In the genomic region with DNA sequence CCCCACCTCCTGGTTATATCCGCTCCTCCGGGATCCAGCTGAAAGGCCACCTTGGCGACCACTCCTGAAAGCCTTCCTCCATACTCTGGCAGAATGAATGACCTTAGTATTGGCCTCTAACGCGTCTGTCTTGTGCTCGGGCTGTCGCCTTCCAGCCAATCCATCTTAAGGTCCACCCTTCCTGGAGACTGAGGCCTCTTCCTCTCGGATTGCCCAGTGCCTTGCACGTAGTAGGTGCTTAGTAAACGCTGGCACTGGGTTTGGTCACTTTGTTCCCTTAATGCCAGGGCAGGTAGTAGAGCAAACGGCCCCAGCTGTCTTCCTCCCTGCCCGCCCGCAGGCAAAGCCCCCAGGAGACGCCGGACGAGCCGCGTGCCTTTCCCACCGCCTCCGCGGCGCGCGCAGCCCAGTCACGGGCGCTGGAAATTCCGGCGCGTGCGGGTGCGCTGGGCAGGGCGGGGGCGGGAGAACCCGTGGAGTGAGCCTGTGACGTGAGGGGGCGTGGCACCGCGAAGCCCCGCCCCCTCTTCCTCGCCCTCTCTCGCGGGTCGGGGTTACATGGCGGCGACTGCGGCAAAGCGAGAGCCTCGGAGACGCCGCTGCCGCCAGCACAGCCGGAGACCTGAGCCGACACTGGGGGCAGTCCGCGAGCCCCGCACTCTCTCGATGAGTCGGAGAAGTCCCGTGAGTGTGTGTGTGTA, we compare ENCODE assay signal across 1 cellular context.
A peak's percentile ranks its signal among the peaks of the same experiment; 100 is the strongest.
TF ChIP-seq lines count a peak whose summit lies in the region.

Gene MAPK6 (plus strand): TSS at position 527 of the 701 bp plus-strand sequence. CDS start 27,242 bp downstream, outside the sequence.

TF ChIP-seq in HepG2, 621 proteins besides CTCF, POLR2A, EP300 and RAD21 (continued from another document and continues in another):
- TF ChIP-seq, protein P1, sequence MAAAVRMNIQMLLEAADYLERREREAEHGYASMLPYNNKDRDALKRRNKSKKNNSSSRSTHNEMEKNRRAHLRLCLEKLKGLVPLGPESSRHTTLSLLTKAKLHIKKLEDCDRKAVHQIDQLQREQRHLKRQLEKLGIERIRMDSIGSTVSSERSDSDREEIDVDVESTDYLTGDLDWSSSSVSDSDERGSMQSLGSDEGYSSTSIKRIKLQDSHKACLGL (CRISPR knock-in tag; IDR thresholded peaks at IDR 0.05), result peak; percentile 90
- TF ChIP-seq SOX13 (IDR thresholded peaks at IDR 0.05) (no peak), SOX13 (CRISPR knock-in tag; conservative IDR thresholded peaks at IDR 0.05 in 1 of 2, IDR thresholded peaks at IDR 0.05 in 1 of 2) (peak in 1 of 2 experiments; percentile 81; a peak in 2 of 4 replicates), NKX3-1 (CRISPR knock-in tag; IDR thresholded peaks at IDR 0.05) (peak; percentile 45), CREB1 (IDR thresholded peaks at IDR 0.05) (peak; percentile 86), CREB1 (CRISPR knock-in tag; IDR thresholded peaks at IDR 0.05) (peak; percentile 77; the same call in 1 of the 2 replicates), KAT7 (CRISPR knock-in tag; IDR thresholded peaks at IDR 0.05; ENCODE audit: borderline replicate concordance) (0 out of 2 replicates have a peak, but pooled peaks have one; percentile 29), GABPB1 (CRISPR knock-in tag; IDR thresholded peaks at IDR 0.05) (peak; percentile 83; the same call in 1 of the 2 replicates), SNAI1 (CRISPR knock-in tag; IDR thresholded peaks at IDR 0.05; ENCODE audit: borderline replicate concordance) (0 out of 2 replicates have a peak, but pooled peaks have one; percentile 77), ZNF557 (CRISPR knock-in tag; IDR thresholded peaks at IDR 0.05) (0 out of 2 replicates have a peak, but pooled peaks have one; percentile 27), ELF3 (CRISPR knock-in tag; IDR thresholded peaks at IDR 0.05) (no peak), ZNF333 (CRISPR knock-in tag; IDR thresholded peaks at IDR 0.05; ENCODE audit: borderline replicate concordance) (peak; percentile 95; the same call in 1 of the 2 replicates), ZC3H13 (CRISPR knock-in tag; IDR thresholded peaks at IDR 0.05) (peak; percentile 92), ARID4A (CRISPR knock-in tag; IDR thresholded peaks at IDR 0.05; ENCODE audit: borderline replicate concordance) (peak; percentile 43; the same call in 1 of the 2 replicates), ETV6 (CRISPR knock-in tag; conservative IDR thresholded peaks at IDR 0.05) (peak; percentile 71), ZNF556 (CRISPR knock-in tag; IDR thresholded peaks at IDR 0.05; ENCODE audit: borderline replicate concordance) (peak; percentile 91), GTF2F1 (IDR thresholded peaks at IDR 0.05; ENCODE audit: low read length) (no peak), TCF12 (IDR thresholded peaks at IDR 0.05) (no peak), TCF12 (CRISPR knock-in tag; IDR thresholded peaks at IDR 0.05) (peak; percentile 84; the same call in 1 of the 2 replicates), MTA3 (CRISPR knock-in tag; IDR thresholded peaks at IDR 0.05) (no peak), SRSF4 (IDR thresholded peaks at IDR 0.05; ENCODE audit: low read depth, low read length, poor library complexity, severe bottlenecking) (no peak), FOXO1 (CRISPR knock-in tag; IDR thresholded peaks at IDR 0.05) (peak; percentile 32; the same call in 1 of the 2 replicates), ZNF776 (CRISPR knock-in tag; IDR thresholded peaks at IDR 0.05) (peak; percentile 96), HNF1B (CRISPR knock-in tag; IDR thresholded peaks at IDR 0.05) (peak; percentile 92), POGZ (CRISPR knock-in tag; IDR thresholded peaks at IDR 0.05) (peak; percentile 83), SALL2 (CRISPR knock-in tag; IDR thresholded peaks at IDR 0.05) (peak; percentile 80), TGIF2 (CRISPR knock-in tag; IDR thresholded peaks at IDR 0.05) (peak; percentile 76; the same call in 1 of the 2 replicates), REPIN1 (CRISPR knock-in tag; IDR thresholded peaks at IDR 0.05; ENCODE audit: borderline replicate concordance, low read depth) (peak; percentile 92), KLF12 (CRISPR knock-in tag; IDR thresholded peaks at IDR 0.05; ENCODE audit: borderline replicate concordance) (peak; percentile 74; the same call in 1 of the 2 replicates), DNMT1 (CRISPR knock-in tag; IDR thresholded peaks at IDR 0.05) (0 out of 2 replicates have a peak, but pooled peaks have one; percentile 67), ATF7 (IDR thresholded peaks at IDR 0.05) (no peak), ATF7 (CRISPR knock-in tag; IDR thresholded peaks at IDR 0.05) (peak; percentile 45; the same call in 1 of the 2 replicates), ZNF224 (CRISPR knock-in tag; IDR thresholded peaks at IDR 0.05) (0 out of 2 replicates have a peak, but pooled peaks have one; percentile 87), ZZZ3 (CRISPR knock-in tag; IDR thresholded peaks at IDR 0.05; ENCODE audit: borderline replicate concordance) (no peak), ZNF761 (CRISPR knock-in tag; conservative IDR thresholded peaks at IDR 0.05) (0 out of 2 replicates have a peak, but pooled peaks have one; percentile 28), CBX5 (CRISPR knock-in tag; IDR thresholded peaks at IDR 0.05; ENCODE audit: borderline replicate concordance) (no peak; the same call in 1 of the 2 replicates), MIER2 (CRISPR knock-in tag; IDR thresholded peaks at IDR 0.05) (no peak; the same call in 1 of the 2 replicates), ZFP36L1 (CRISPR knock-in tag; IDR thresholded peaks at IDR 0.05) (peak; percentile 87; the same call in 1 of the 2 replicates), ZNF431 (CRISPR knock-in tag; IDR thresholded peaks at IDR 0.05; ENCODE audit: borderline replicate concordance, low read depth) (peak; percentile 76; the same call in 1 of the 2 replicates), NFKB2 (CRISPR knock-in tag; IDR thresholded peaks at IDR 0.05; ENCODE audit: borderline replicate concordance) (peak; percentile 94; the same call in 1 of the 2 replicates), JUN (CRISPR knock-in tag; IDR thresholded peaks at IDR 0.05) (peak; percentile 53; the same call in 1 of the 2 replicates)
- TF ChIP-seq, protein P2, sequence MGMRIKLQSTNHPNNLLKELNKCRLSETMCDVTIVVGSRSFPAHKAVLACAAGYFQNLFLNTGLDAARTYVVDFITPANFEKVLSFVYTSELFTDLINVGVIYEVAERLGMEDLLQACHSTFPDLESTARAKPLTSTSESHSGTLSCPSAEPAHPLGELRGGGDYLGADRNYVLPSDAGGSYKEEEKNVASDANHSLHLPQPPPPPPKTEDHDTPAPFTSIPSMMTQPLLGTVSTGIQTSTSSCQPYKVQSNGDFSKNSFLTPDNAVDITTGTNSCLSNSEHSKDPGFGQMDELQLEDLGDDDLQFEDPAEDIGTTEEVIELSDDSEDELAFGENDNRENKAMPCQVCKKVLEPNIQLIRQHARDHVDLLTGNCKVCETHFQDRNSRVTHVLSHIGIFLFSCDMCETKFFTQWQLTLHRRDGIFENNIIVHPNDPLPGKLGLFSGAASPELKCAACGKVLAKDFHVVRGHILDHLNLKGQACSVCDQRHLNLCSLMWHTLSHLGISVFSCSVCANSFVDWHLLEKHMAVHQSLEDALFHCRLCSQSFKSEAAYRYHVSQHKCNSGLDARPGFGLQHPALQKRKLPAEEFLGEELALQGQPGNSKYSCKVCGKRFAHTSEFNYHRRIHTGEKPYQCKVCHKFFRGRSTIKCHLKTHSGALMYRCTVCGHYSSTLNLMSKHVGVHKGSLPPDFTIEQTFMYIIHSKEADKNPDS (CRISPR knock-in tag; IDR thresholded peaks at IDR 0.05), result 0 out of 2 replicates have a peak, but pooled peaks have one; percentile 48
- TF ChIP-seq, protein P3, sequence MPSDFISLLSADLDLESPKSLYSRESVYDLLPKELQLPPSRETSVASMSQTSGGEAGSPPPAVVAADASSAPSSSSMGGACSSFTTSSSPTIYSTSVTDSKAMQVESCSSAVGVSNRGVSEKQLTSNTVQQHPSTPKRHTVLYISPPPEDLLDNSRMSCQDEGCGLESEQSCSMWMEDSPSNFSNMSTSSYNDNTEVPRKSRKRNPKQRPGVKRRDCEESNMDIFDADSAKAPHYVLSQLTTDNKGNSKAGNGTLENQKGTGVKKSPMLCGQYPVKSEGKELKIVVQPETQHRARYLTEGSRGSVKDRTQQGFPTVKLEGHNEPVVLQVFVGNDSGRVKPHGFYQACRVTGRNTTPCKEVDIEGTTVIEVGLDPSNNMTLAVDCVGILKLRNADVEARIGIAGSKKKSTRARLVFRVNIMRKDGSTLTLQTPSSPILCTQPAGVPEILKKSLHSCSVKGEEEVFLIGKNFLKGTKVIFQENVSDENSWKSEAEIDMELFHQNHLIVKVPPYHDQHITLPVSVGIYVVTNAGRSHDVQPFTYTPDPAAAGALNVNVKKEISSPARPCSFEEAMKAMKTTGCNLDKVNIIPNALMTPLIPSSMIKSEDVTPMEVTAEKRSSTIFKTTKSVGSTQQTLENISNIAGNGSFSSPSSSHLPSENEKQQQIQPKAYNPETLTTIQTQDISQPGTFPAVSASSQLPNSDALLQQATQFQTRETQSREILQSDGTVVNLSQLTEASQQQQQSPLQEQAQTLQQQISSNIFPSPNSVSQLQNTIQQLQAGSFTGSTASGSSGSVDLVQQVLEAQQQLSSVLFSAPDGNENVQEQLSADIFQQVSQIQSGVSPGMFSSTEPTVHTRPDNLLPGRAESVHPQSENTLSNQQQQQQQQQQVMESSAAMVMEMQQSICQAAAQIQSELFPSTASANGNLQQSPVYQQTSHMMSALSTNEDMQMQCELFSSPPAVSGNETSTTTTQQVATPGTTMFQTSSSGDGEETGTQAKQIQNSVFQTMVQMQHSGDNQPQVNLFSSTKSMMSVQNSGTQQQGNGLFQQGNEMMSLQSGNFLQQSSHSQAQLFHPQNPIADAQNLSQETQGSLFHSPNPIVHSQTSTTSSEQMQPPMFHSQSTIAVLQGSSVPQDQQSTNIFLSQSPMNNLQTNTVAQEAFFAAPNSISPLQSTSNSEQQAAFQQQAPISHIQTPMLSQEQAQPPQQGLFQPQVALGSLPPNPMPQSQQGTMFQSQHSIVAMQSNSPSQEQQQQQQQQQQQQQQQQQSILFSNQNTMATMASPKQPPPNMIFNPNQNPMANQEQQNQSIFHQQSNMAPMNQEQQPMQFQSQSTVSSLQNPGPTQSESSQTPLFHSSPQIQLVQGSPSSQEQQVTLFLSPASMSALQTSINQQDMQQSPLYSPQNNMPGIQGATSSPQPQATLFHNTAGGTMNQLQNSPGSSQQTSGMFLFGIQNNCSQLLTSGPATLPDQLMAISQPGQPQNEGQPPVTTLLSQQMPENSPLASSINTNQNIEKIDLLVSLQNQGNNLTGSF (CRISPR knock-in tag; IDR thresholded peaks at IDR 0.05), result peak; percentile 84
- TF ChIP-seq, protein P4, sequence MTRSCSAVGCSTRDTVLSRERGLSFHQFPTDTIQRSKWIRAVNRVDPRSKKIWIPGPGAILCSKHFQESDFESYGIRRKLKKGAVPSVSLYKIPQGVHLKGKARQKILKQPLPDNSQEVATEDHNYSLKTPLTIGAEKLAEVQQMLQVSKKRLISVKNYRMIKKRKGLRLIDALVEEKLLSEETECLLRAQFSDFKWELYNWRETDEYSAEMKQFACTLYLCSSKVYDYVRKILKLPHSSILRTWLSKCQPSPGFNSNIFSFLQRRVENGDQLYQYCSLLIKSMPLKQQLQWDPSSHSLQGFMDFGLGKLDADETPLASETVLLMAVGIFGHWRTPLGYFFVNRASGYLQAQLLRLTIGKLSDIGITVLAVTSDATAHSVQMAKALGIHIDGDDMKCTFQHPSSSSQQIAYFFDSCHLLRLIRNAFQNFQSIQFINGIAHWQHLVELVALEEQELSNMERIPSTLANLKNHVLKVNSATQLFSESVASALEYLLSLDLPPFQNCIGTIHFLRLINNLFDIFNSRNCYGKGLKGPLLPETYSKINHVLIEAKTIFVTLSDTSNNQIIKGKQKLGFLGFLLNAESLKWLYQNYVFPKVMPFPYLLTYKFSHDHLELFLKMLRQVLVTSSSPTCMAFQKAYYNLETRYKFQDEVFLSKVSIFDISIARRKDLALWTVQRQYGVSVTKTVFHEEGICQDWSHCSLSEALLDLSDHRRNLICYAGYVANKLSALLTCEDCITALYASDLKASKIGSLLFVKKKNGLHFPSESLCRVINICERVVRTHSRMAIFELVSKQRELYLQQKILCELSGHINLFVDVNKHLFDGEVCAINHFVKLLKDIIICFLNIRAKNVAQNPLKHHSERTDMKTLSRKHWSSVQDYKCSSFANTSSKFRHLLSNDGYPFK (CRISPR knock-in tag; IDR thresholded peaks at IDR 0.05; ENCODE audit: borderline replicate concordance), result peak; percentile 81
- TF ChIP-seq, protein P5, sequence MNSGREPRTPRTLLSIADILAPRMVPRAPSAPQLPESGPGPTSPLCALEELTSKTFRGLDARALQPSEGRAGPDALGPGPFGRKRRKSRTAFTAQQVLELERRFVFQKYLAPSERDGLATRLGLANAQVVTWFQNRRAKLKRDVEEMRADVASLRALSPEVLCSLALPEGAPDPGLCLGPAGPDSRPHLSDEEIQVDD (CRISPR knock-in tag; IDR thresholded peaks at IDR 0.05; ENCODE audit: borderline replicate concordance), result peak; percentile 86; the same call in 1 of the 2 replicates
